ENCODE assay signal across 17 cellular contexts in genomic region chr6:110367001-110367400, GRCh38. TPM values are rescaled to one million over a fixed set of nuclear protein-coding genes. Genes with fewer than 3 reads are reported as not detected.
A peak's percentile ranks its signal among the peaks of the same experiment; 100 is the strongest.
DNase-seq lines count a peak whose midpoint lies in the region; ATAC-seq and TF ChIP-seq lines count a peak whose summit lies in the region.
"Had no signal": no experiment of that assay in that cellular context is flagged by ENCODE, and none has a peak within 500 bp of the region (broad histone marks: within the 10 kb centered on the region; RNA-seq: fewer than 3 reads in every experiment).

No MANE protein-coding gene starts in this region.

- no peaks in the 10 kb centered on the region for H4K20me1 ChIP-seq in DND-41 (ENCODE audit: insufficient read depth, low read length)

- no peak overlapping the region for H3K9ac ChIP-seq in DND-41 (ENCODE audit: low read depth, low read length)

- no peak overlapping the region for H3K4me3 Mint-ChIP-seq in T-helper 17 cell
- H3K4me3 Mint-ChIP-seq in effector memory CD8-positive, alpha-beta T cell, result peak overlapping the region in 1 of 2 donors; percentile 13
- H3K4me3 Mint-ChIP-seq: B cell, HFFc6 had no signal

- H3K27ac ChIP-seq in DND-41 (ENCODE audit: low read length), result no peak overlapping the region
- H3K27ac ChIP-seq: PC-9, SJSA1 had no signal

- H3K4me1 ChIP-seq in DND-41 (ENCODE audit: insufficient read depth, low read length), result no peaks in the 10 kb centered on the region

- H3K27me3 ChIP-seq in DND-41 (ENCODE audit: insufficient read depth, low read length, poor library complexity), result peaks cover 35% of the 10 kb centered on the region
- H3K27me3 ChIP-seq: SJSA1 had no signal

- H3K79me2 ChIP-seq in DND-41 (ENCODE audit: insufficient read depth, low read length), result no peaks in the 10 kb centered on the region

- H3K9me3 ChIP-seq in DND-41 (ENCODE audit: insufficient read depth, low read length, severe bottlenecking) (no peaks in the 10 kb centered on the region), T-helper 17 cell (ENCODE audit: control insufficient read depth, low read length, poor library complexity, severe bottlenecking) (no peaks in the 10 kb centered on the region)
- H3K9me3 ChIP-seq: SJSA1 had no signal

- no peak for DNase-seq in DND-41
- DNase-seq in T-helper 17 cell, result no peak
- no peak for DNase-seq in effector memory CD8-positive, alpha-beta T cell
- no peak for DNase-seq in stimulated activated naive CD8-positive, alpha-beta T cell treated with anti-CD3 and anti-CD28 coated beads, Interleukin-15, Interleukin-2, amounts not matched to agents 100 U/mL and 50 U/mL, for 24 hours
- no peak for DNase-seq in activated naive CD4-positive, alpha-beta T cell treated with anti-CD3 and anti-CD28 coated beads, Interleukin-2, amount 50 U/mL, for 72 hours (ENCODE audit: low spot score in 2 of 2)
- no peak for DNase-seq in GF-D8 (lab: John Stamatoyannopoulos, UW)
- no peak for DNase-seq in HK-2 (ENCODE audit: unreplicated experiment)
- DNase-seq: CD4-positive, alpha-beta memory T cell; HFFc6; KG1; NCI-H1048; NCI-H2081; NCI-H510A treated with DMSO at 0.1 percent for 48 hours; PC-9 had no signal

- peaks cover 8% of the 10 kb centered on the region for H3K4me1 Mint-ChIP-seq in T-helper 17 cell
- H3K4me1 Mint-ChIP-seq in effector memory CD8-positive, alpha-beta T cell (ENCODE audit: low read depth in 2 of 2), result peaks cover 5 to 8% of the 10 kb centered on the region in 2 donors

- no peak for TF ChIP-seq CTCF in DND-41 (IDR thresholded peaks at IDR 0.05; ENCODE audit: borderline replicate concordance, extremely low read depth, low read length, poor library complexity, severe bottlenecking)

- no peaks in the 10 kb centered on the region for H3K9me3 Mint-ChIP-seq in effector memory CD8-positive, alpha-beta T cell
- H3K9me3 Mint-ChIP-seq in activated naive CD4-positive, alpha-beta T cell treated with anti-CD3 and anti-CD28 coated beads, Interleukin-2, amount 50 U/mL, for 72 hours, result peaks cover 0 to 5% of the 10 kb centered on the region in 2 donors
- H3K9me3 Mint-ChIP-seq: HFFc6 had no signal

- ATAC-seq in DND-41 (ENCODE audit: insufficient read depth, low read depth), result peak; percentile 54
- ATAC-seq in T-helper 17 cell, result peak; percentile 44
- ATAC-seq in effector memory CD8-positive, alpha-beta T cell (replicated peaks), result peak; percentile 74
- ATAC-seq in stimulated activated naive CD8-positive, alpha-beta T cell treated with anti-CD3 and anti-CD28 coated beads, Interleukin-15, Interleukin-2, amounts not matched to agents 100 U/mL and 50 U/mL, for 24 hours, result peak; percentile 61
- ATAC-seq in activated naive CD4-positive, alpha-beta T cell treated with anti-CD3 and anti-CD28 coated beads, Interleukin-2, amount 50 U/mL, for 72 hours, result no peak

- H3K27ac Mint-ChIP-seq in T-helper 17 cell, result no peak overlapping the region
- H3K27ac Mint-ChIP-seq in effector memory CD8-positive, alpha-beta T cell, result no peak overlapping the region
- H3K27ac Mint-ChIP-seq in activated naive CD4-positive, alpha-beta T cell treated with anti-CD3 and anti-CD28 coated beads, Interleukin-2, amount 50 U/mL, for 72 hours, result no peak overlapping the region
- H3K27ac Mint-ChIP-seq: B cell, HFFc6 had no signal

- H3K36me3 ChIP-seq in DND-41 (ENCODE audit: insufficient read depth, low read length), result no peaks in the 10 kb centered on the region
- H3K36me3 ChIP-seq: SJSA1 had no signal

- no peak overlapping the region for H2AFZ ChIP-seq in DND-41 (ENCODE audit: low read depth, low read length)
- H2AFZ ChIP-seq: PC-9 had no signal

- peaks cover 27% of the 10 kb centered on the region for H3K27me3 Mint-ChIP-seq in T-helper 17 cell
- H3K27me3 Mint-ChIP-seq in effector memory CD8-positive, alpha-beta T cell, result peaks cover 34 to 35% of the 10 kb centered on the region in 2 donors

- no peaks in the 10 kb centered on the region for H3K36me3 Mint-ChIP-seq in T-helper 17 cell (ENCODE audit: low read depth)
- no peaks in the 10 kb centered on the region for H3K36me3 Mint-ChIP-seq in effector memory CD8-positive, alpha-beta T cell (ENCODE audit: insufficient read depth)
- H3K36me3 Mint-ChIP-seq in activated naive CD4-positive, alpha-beta T cell treated with anti-CD3 and anti-CD28 coated beads, Interleukin-2, amount 50 U/mL, for 72 hours, result no peaks in the 10 kb centered on the region
- H3K36me3 Mint-ChIP-seq: CD4-positive, alpha-beta memory T cell had no signal

- no peak overlapping the region for H3K4me2 ChIP-seq in DND-41 (ENCODE audit: insufficient read depth, low read length)
- H3K4me2 ChIP-seq: PC-9 had no signal

- no peak overlapping the region for H3K4me3 ChIP-seq in DND-41 (ENCODE audit: low read depth in 1 of 2, low read length in 2 of 2)
- H3K4me3 ChIP-seq: PC-9, SJSA1 had no signal

RNA-seq across cellular contexts. Expression of gene METTL24, which starts 8.9 kb away (rescaled TPM):
- total RNA-seq in T-helper 17 cell, result not detected
- total RNA-seq in activated naive CD4-positive, alpha-beta T cell treated with anti-CD3 and anti-CD28 coated beads, Interleukin-2, amount 50 U/mL, for 72 hours, result not detected
- total RNA-seq: B cell, HFFc6, MCF 10A, PC-9 had no signal

RNA-seq across cellular contexts. Expression of gene DDO, which starts 48.4 kb away (rescaled TPM):
- total RNA-seq in T-helper 17 cell, result under 1 TPM; 0.12 to 0.21 TPM
- total RNA-seq in activated naive CD4-positive, alpha-beta T cell treated with anti-CD3 and anti-CD28 coated beads, Interleukin-2, amount 50 U/mL, for 72 hours, result under 1 TPM in 1 of 2 donors, not detected in 1; 0.34 TPM
- total RNA-seq: B cell; CD4-positive, alpha-beta memory T cell; MCF 10A had no signal

Comparison
In these comparisons a context has a peak if more than half of its experiments do, and no peak if none do; other contexts are left out.
1. ATAC-seq: peak in DND-41 (single experiment), T-helper 17 cell (single experiment), effector memory CD8-positive, alpha-beta T cell (single experiment) and stimulated activated naive CD8-positive, alpha-beta T cell treated with anti-CD3 and anti-CD28 coated beads, Interleukin-15, Interleukin-2, amounts not matched to agents 100 U/mL and 50 U/mL, for 24 hours (single experiment); none in activated naive CD4-positive, alpha-beta T cell treated with anti-CD3 and anti-CD28 coated beads, Interleukin-2, amount 50 U/mL, for 72 hours (0 of 2).